ENCODE assay signal across 9 cellular contexts in the genomic region with DNA sequence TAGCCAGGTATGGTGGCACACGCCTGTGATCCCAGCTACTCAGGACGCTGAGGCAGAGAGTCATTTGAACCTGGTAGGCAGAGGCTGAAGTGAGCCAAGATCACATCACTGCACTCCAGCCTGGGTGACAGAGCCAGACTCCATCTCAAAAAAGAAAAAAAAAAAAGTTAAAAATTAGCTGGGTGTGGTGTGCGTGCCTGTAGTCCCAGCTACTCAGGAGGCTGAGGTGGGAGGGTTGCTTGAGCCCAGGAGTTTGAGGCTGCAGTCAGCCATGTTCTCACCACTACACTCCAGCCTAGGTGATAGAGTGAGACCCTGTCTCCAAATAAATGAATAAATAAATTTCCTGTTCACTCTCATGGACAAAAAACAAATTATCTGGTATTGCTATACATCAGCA. TPM values are rescaled to one million over a fixed set of nuclear protein-coding genes. Genes with fewer than 3 reads are reported as not detected.
"Had no signal": no experiment of that assay in that cellular context is flagged by ENCODE, and none has a peak within 500 bp of the region (broad histone marks: within the 10 kb centered on the region; RNA-seq: fewer than 3 reads in every experiment).

No MANE protein-coding gene starts in this region.

RNA-seq across cellular contexts. Expression of gene SEC14L6, which starts 5.0 kb away (rescaled TPM):
- total RNA-seq: activated CD4-positive, alpha-beta memory T cell treated with anti-CD3 and anti-CD28 coated beads, Interleukin-2, amount 10 ng/mL, durations not matched to agents 7 days and 5 days; ascending aorta; naive thymus-derived CD4-positive, alpha-beta T cell; osteoblast; SJCRH30; T-helper 17 cell had no signal
- polyA plus RNA-seq: naive thymus-derived CD4-positive, alpha-beta T cell had no signal

RNA-seq across cellular contexts. Expression of gene GAL3ST1, which starts 33.0 kb away (rescaled TPM):
- total RNA-seq: activated CD4-positive, alpha-beta memory T cell treated with anti-CD3 and anti-CD28 coated beads, Interleukin-2, amount 10 ng/mL, durations not matched to agents 7 days and 5 days; ascending aorta; osteoblast; SJCRH30; T-helper 17 cell had no signal

RNA-seq across cellular contexts. Expression of gene SEC14L4, which starts 36.0 kb away (rescaled TPM):
- total RNA-seq: activated CD4-positive, alpha-beta memory T cell treated with anti-CD3 and anti-CD28 coated beads, Interleukin-2, amount 10 ng/mL, durations not matched to agents 7 days and 5 days; ascending aorta; frontal cortex; mucosa of descending colon; naive thymus-derived CD4-positive, alpha-beta T cell; SJCRH30; T-helper 17 cell had no signal
- polyA plus RNA-seq: heart left ventricle; naive thymus-derived CD4-positive, alpha-beta T cell had no signal
